ENCODE assay signal across 5 cellular contexts in the genomic region with DNA sequence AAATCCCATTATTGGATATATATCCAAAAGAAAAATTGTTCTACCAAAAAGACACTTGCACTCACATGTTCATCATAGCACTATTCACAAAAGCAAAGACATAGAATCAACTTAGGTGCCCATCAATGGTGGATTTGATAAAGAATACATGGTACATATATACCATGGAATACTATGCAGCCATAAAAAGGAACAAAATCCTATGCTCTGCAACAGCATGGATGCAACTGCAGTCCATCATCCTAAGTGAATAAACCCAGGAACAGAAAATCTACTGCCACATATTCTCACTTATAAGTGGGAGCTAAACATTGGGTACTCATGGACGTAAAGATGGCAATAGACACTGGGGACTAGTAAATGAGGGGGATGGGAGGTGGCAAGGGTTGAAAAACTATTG. TPM values are rescaled to one million over a fixed set of nuclear protein-coding genes. Genes with fewer than 3 reads are reported as not detected.
A peak's percentile ranks its signal among the peaks of the same experiment; 100 is the strongest.
DNase-seq lines count a peak whose midpoint lies in the region; ATAC-seq, FAIRE-seq and TF ChIP-seq lines count a peak whose summit lies in the region.
"Not testable (repeated sequence)": the region's sequence is repeated elsewhere in the genome, so short reads cannot be mapped to it uniquely, and the experiment has no call there.

No MANE protein-coding gene starts in this region.

- not testable (repeated sequence) for H3K36me3 ChIP-seq in HEK293 (ENCODE audit: control insufficient read depth in 2 of 2, insufficient read depth in 1 of 2, low read length in 2 of 2); K562 (ENCODE audit: control insufficient read depth, insufficient read depth, low read length)

- not testable (repeated sequence) for H3K79me2 ChIP-seq in K562 (ENCODE audit: control insufficient read depth, insufficient read depth, low read length)

- H3K4me3 ChIP-seq in HEK293 (ENCODE audit: low read depth, low read length); K562: not testable (repeated sequence)

- not testable (repeated sequence) for H4K20me1 ChIP-seq in K562 (replicated peaks; ENCODE audit: control insufficient read depth, insufficient read depth, low read length)

- H3K9ac ChIP-seq in K562 (ENCODE audit: insufficient read depth in 1 of 2, low read depth in 2 of 2, low read length in 2 of 2) = not testable (repeated sequence)

- TF ChIP-seq RAD21 in K562 (CRISPR knock-in tag; conservative IDR thresholded peaks at IDR 0.05 in 1 of 2, IDR thresholded peaks at IDR 0.05 in 1 of 2) = not testable (repeated sequence)

- 45% methylated on average over 1 of the region's 1 CpG for WGBS in K562 (ENCODE audit: insufficient coverage, low coverage, missing lambda C conversion rate)

- TF ChIP-seq POLR2A in H54 (IDR thresholded peaks at IDR 0.05; ENCODE audit: low read depth, low read length); K562 (conservative IDR thresholded peaks at IDR 0.05): not testable (repeated sequence)

- H3K4me1 ChIP-seq in HEK293 (ENCODE audit: control insufficient read depth, insufficient read depth, low read length); K562 (replicated peaks in 1 of 2; ENCODE audit: control insufficient read depth in 2 of 2, insufficient read depth in 2 of 2, low read length in 2 of 2): not testable (repeated sequence)

- not testable (repeated sequence) for H3K4me1 Mint-ChIP-seq in WTC11

- H3K27me3 ChIP-seq in K562 (ENCODE audit: control insufficient read depth in 2 of 2, insufficient read depth in 2 of 2, low read length in 2 of 2) = not testable (repeated sequence)

- not testable (repeated sequence) for H3K4me2 ChIP-seq in K562 (ENCODE audit: insufficient read depth, low read length)

- FAIRE-seq in H54 (lab: Jason Lieb, UNC) (peak; percentile 60), urothelium cell line (lab: Jason Lieb, UNC) (peak; percentile 96)
- FAIRE-seq in K562 (lab: Jason Lieb, UNC) = not testable (repeated sequence)

- H3K36me3 Mint-ChIP-seq in WTC11 = not testable (repeated sequence)

- not testable (repeated sequence) for DNase-seq in H54 (ENCODE audit: insufficient read length, low spot score); WTC11 (ENCODE audit: low spot score); K562 (ENCODE audit: extremely low read depth in 1 of 4, low spot score in 3 of 4); urothelium cell line (ENCODE audit: low spot score)

- not testable (repeated sequence) for H3K9me3 Mint-ChIP-seq in WTC11

- CTCF ChIA-PET in HEK293 (lab: Yijun Ruan, JAX); WTC11 (lab: Charles Lee); K562 (lab: Yijun Ruan, JAX; ENCODE audit: low intra/inter-chr PET ratio): not testable (repeated sequence)

- BruUV-seq in K562 (replicated peaks; lab: Mats Ljungman, UMichigan) = not testable (repeated sequence)

- not testable (repeated sequence) for TF ChIP-seq EP300 in K562 (IDR thresholded peaks at IDR 0.05; ENCODE audit: low read length)

- intact Hi-C loops in K562 (cut with micrococcal nuclease) = not testable (repeated sequence)

- H3K27me3 Mint-ChIP-seq in WTC11 (ENCODE audit: low read depth) = not testable (repeated sequence)

- not testable (repeated sequence) for ATAC-seq in WTC11, K562

- not testable (repeated sequence) for H3K4me3 Mint-ChIP-seq in WTC11

- not testable (repeated sequence) for H3K27ac ChIP-seq in HEK293 (ENCODE audit: extremely low read depth, low read depth, low read length); K562 (ENCODE audit: extremely low read depth, low read depth, low read length)

- POLR2A ChIA-PET in HEK293 (lab: Yijun Ruan, JAX); WTC11 (lab: Charles Lee); K562 (lab: Yijun Ruan, JAX): not testable (repeated sequence)

- not testable (repeated sequence) for TF ChIP-seq CTCF in HEK293 (tag by site-specific recombination; IDR thresholded peaks at IDR 0.05); WTC11 (IDR thresholded peaks at IDR 0.05); K562 (IDR thresholded peaks at IDR 0.05 in 2 of 3, conservative IDR thresholded peaks at IDR 0.05 in 1 of 3; ENCODE audit: insufficient read depth in 2 of 3, low read depth in 1 of 3, low read length in 3 of 3)

- in situ Hi-C loops in K562 (cut with MboI) = loop anchor here (5.0 kb wide), 1 partner anchor 885 kb away; no protein-coding TSS in a partner anchor

- H3K27ac Mint-ChIP-seq in WTC11 = not testable (repeated sequence)

- H3K9me1 ChIP-seq in K562 (ENCODE audit: control insufficient read depth, insufficient read depth, low read length) = not testable (repeated sequence)

- H3K9me3 ChIP-seq in HEK293 (ENCODE audit: control insufficient read depth, insufficient read depth, low read depth, low read length); K562 (replicated peaks; ENCODE audit: control insufficient read depth, insufficient read depth, low read depth, low read length): not testable (repeated sequence)

- not testable (repeated sequence) for H2AFZ ChIP-seq in K562 (ENCODE audit: low read depth, low read length)

TF ChIP-seq in HEK293, 187 proteins besides CTCF, POLR2A, EP300 and RAD21:
- TF ChIP-seq ZNF146 (tag by site-specific recombination; IDR thresholded peaks at IDR 0.05) = peak; percentile 85

TF ChIP-seq in K562, 482 proteins besides CTCF, POLR2A, EP300 and RAD21:
- peak; percentile 63 for TF ChIP-seq ZNF146 (CRISPR knock-in tag; IDR thresholded peaks at IDR 0.05; ENCODE audit: unreplicated experiment)
TF ChIP-seq in K562: peak in this region for 1; not testable (repeated sequence) for 481.

RNA-seq across cellular contexts. Expression of a gene that starts 50.3 kb away (rescaled TPM):
- 9.1 to 12.5 TPM (median 9.3 TPM) in 3 replicates for total RNA-seq in WTC11 (2021)
- total RNA-seq in K562 (2011; cell fraction: chromatin; rRNA removed; ENCODE audit: low replicate concordance) = 3.1 and 4.5 TPM in 2 replicates
- 1.0 and 1.3 TPM in 2 replicates for total RNA-seq in K562 (2011; cell fraction: nucleolus; rRNA removed)
- 1.8 and 2.4 TPM in 2 replicates for total RNA-seq in K562 (2011; cell fraction: nucleoplasm; rRNA removed)
- total RNA-seq in K562 (2014; rRNA removed) = 0.08 and 0.45 TPM in 2 replicates
- total RNA-seq in K562 (2014; rRNA removed; fragmentation: Illumina TruSeq; extraction: Trizol) = 1.4 and 2.2 TPM in 2 replicates
- total RNA-seq in K562 (2015; rRNA removed; fragmentation: Illumina TruSeq; extraction: Trizol) = 0.83 and 1.2 TPM in 2 replicates
- 1.7 and 1.8 TPM in 2 replicates for total RNA-seq in K562 (2021)
- polyA plus RNA-seq in K562 (2011; rRNA removed) = 0.80 and 1.0 TPM in 2 replicates
- polyA plus RNA-seq in K562 (2011; cell fraction: cytosol; rRNA removed) = 0.34 and 0.88 TPM in 2 replicates
- polyA plus RNA-seq in K562 (2011; cell fraction: nucleus; rRNA removed) = 0.40 and 1.0 TPM in 2 replicates
- polyA plus RNA-seq in K562 (2012) = 0.21 and 0.53 TPM in 2 replicates
- polyA plus RNA-seq in K562 (2014; fragmentation: Illumina TruSeq; extraction: Trizol) = 0.94 and 1.0 TPM in 2 replicates
- polyA plus RNA-seq in K562 (2014; fragmentation: Nextera tagmentation; extraction: Ambion mirVana) = under 1 TPM; 0.15 to 0.20 TPM
- polyA plus RNA-seq in K562 (2014; rRNA removed) = 0.45 and 0.94 TPM in 2 replicates
- 1.3 and 2.5 TPM in 2 replicates for polyA minus RNA-seq in K562 (2011; rRNA and poly(A)+ RNA removed)
- polyA minus RNA-seq in K562 (2011; cell fraction: cytosol; rRNA and poly(A)+ RNA removed) = 0.57 and 2.2 TPM in 2 replicates
- polyA minus RNA-seq in K562 (2011; cell fraction: nucleus; rRNA and poly(A)+ RNA removed) = 0.67 and 2.1 TPM in 2 replicates

RNA-seq across cellular contexts. Expression of a gene that starts 50.5 kb away (rescaled TPM):
- total RNA-seq in WTC11 (2021) (115 to 118 TPM (median 116 TPM) in 3 replicates), K562 (2014; rRNA removed) (82.7 and 86.1 TPM in 2 replicates), K562 (2014; rRNA removed; fragmentation: Illumina TruSeq; extraction: Trizol) (139 and 151 TPM in 2 replicates), K562 (2015; rRNA removed; fragmentation: Illumina TruSeq; extraction: Trizol) (133 and 147 TPM in 2 replicates), K562 (2021) (88.8 and 93.0 TPM in 2 replicates)
- total RNA-seq in K562 (2011; cell fraction: chromatin; rRNA removed; ENCODE audit: low replicate concordance) = 202 and 532 TPM in 2 replicates
- 140 and 174 TPM in 2 replicates for total RNA-seq in K562 (2011; cell fraction: nucleolus; rRNA removed)
- total RNA-seq in K562 (2011; cell fraction: nucleoplasm; rRNA removed) = 320 and 382 TPM in 2 replicates
- polyA plus RNA-seq in K562 (2011; rRNA removed) (188 and 247 TPM in 2 replicates), K562 (2014; fragmentation: Illumina TruSeq; extraction: Trizol) (101 and 119 TPM in 2 replicates), K562 (2014; fragmentation: Nextera tagmentation; extraction: Ambion mirVana) (100 to 1,000 TPM in 1 of 2 experiments, 10 to 100 TPM in 1; 73.4 to 118 TPM), K562 (2014; rRNA removed) (85.3 and 92.0 TPM in 2 replicates)
- 61.6 and 97.3 TPM in 2 replicates for polyA plus RNA-seq in K562 (2011; cell fraction: cytosol; rRNA removed)
- 99.5 and 147 TPM in 2 replicates for polyA plus RNA-seq in K562 (2011; cell fraction: nucleus; rRNA removed)
- polyA plus RNA-seq in K562 (2012) = 53.5 and 75.2 TPM in 2 replicates
- polyA minus RNA-seq in K562 (2011; rRNA and poly(A)+ RNA removed) = 322 and 339 TPM in 2 replicates
- polyA minus RNA-seq in K562 (2011; cell fraction: cytosol; rRNA and poly(A)+ RNA removed) = 116 and 125 TPM in 2 replicates
- 137 and 229 TPM in 2 replicates for polyA minus RNA-seq in K562 (2011; cell fraction: nucleus; rRNA and poly(A)+ RNA removed)
